13 cellular contexts compared by ENCODE assay signal in genomic region chr5:39138892-39139291, GRCh38.
A peak's percentile ranks its signal among the peaks of the same experiment; 100 is the strongest.
DNase-seq lines count a peak whose midpoint lies in the region; ATAC-seq and TF ChIP-seq lines count a peak whose summit lies in the region.
"Had no signal": no experiment of that assay in that cellular context is flagged by ENCODE, and none has a peak within 500 bp of the region (broad histone marks: within the 10 kb centered on the region; RNA-seq: fewer than 3 reads in every experiment).

No MANE protein-coding gene starts in this region.

- CTCF ChIA-PET in RWPE1 (lab: Yijun Ruan, JAX) = no interaction called here

- peaks cover 23% of the 10 kb centered on the region for H3K4me1 Mint-ChIP-seq in stimulated activated naive CD8-positive, alpha-beta T cell treated with anti-CD3 and anti-CD28 coated beads, Interleukin-15, amount 100 ng/mL, for 72 hours
- H3K4me1 Mint-ChIP-seq: stimulated activated naive B cell treated with anti-CD40 and anti-IgM and Interleukin-4, amounts not matched to agents 10 μg/mL and 1 μg/mL and 100 μg/mL, for 72 hours had no signal

- no peak overlapping the region for H3K4me3 Mint-ChIP-seq in stimulated activated naive CD8-positive, alpha-beta T cell treated with anti-CD3 and anti-CD28 coated beads, Interleukin-15, amount 100 ng/mL, for 72 hours
- H3K4me3 Mint-ChIP-seq: stimulated activated naive B cell treated with anti-CD40 and anti-IgM and Interleukin-4, amounts not matched to agents 10 μg/mL and 1 μg/mL and 100 μg/mL, for 72 hours had no signal

- H3K27me3 Mint-ChIP-seq in stimulated activated naive CD8-positive, alpha-beta T cell treated with anti-CD3 and anti-CD28 coated beads, Interleukin-15, amount 100 ng/mL, for 72 hours = no peaks in the 10 kb centered on the region
- H3K27me3 Mint-ChIP-seq: stimulated activated naive B cell treated with anti-CD40 and anti-IgM and Interleukin-4, amounts not matched to agents 10 μg/mL and 1 μg/mL and 100 μg/mL, for 72 hours had no signal

- no peak overlapping the region for H3K27ac ChIP-seq in RWPE1
- H3K27ac ChIP-seq: C4-2B had no signal

- H3K27ac Mint-ChIP-seq in stimulated activated naive CD8-positive, alpha-beta T cell treated with anti-CD3 and anti-CD28 coated beads, Interleukin-15, amount 100 ng/mL, for 72 hours = no peak overlapping the region
- H3K27ac Mint-ChIP-seq: stimulated activated naive B cell treated with anti-CD40 and anti-IgM and Interleukin-4, amounts not matched to agents 10 μg/mL and 1 μg/mL and 100 μg/mL, for 72 hours had no signal

- TF ChIP-seq CTCF in RWPE1 (conservative IDR thresholded peaks at IDR 0.05; ENCODE audit: low read depth) = no peak
- no peak for TF ChIP-seq CTCF in fibroblast of mammary gland (conservative IDR thresholded peaks at IDR 0.05; ENCODE audit: control insufficient read depth, insufficient read depth, low read depth, low read length)

- DNase-seq in stimulated activated naive CD8-positive, alpha-beta T cell treated with anti-CD3 and anti-CD28 coated beads, Interleukin-15, Interleukin-2, amounts not matched to agents 100 U/mL and 50 U/mL, for 24 hours = no peak
- DNase-seq in stimulated activated naive CD8-positive, alpha-beta T cell treated with anti-CD3 and anti-CD28 coated beads, Interleukin-15, amount 100 ng/mL, for 72 hours = no peak
- peak; percentile 67 for DNase-seq in RWPE1 (ENCODE audit: low spot score)
- DNase-seq in fibroblast of mammary gland (ENCODE audit: low read depth) = peak; percentile 91
- peak; percentile 80 for DNase-seq in stromal cell of bone marrow (ENCODE audit: low read depth)
- DNase-seq in NCI-H1092 (lab: John Stamatoyannopoulos, UW) = no peak
- DNase-seq in DMS79 (lab: John Stamatoyannopoulos, UW) = no peak
- no peak for DNase-seq in activated T-cell treated with anti-CD3 and anti-CD28 coated beads, Interleukin-2, amount 50 U/mL, for 1 hour
- DNase-seq: effector CD8-positive, alpha-beta T cell; NCI-H446 treated with DMSO at 0.1 percent for 48 hours; stimulated activated CD4-positive, alpha-beta T cell treated with anti-CD3 and anti-CD28 coated beads, Interleukin-2, amount 100 ng/mL, for 48 hours; stimulated activated naive B cell treated with anti-CD40 and anti-IgM and Interleukin-4, amounts not matched to agents 10 μg/mL and 1 μg/mL and 100 μg/mL, for 72 hours had no signal

- POLR2A ChIA-PET in RWPE1 (lab: Yijun Ruan, JAX; ENCODE audit: low non-redundant PET) = no interaction called here

- ATAC-seq in stimulated activated naive CD8-positive, alpha-beta T cell treated with anti-CD3 and anti-CD28 coated beads, Interleukin-15, Interleukin-2, amounts not matched to agents 100 U/mL and 50 U/mL, for 24 hours = peak; percentile 69
- ATAC-seq in stimulated activated naive CD8-positive, alpha-beta T cell treated with anti-CD3 and anti-CD28 coated beads, Interleukin-15, amount 100 ng/mL, for 72 hours = no peak
- ATAC-seq: stimulated activated naive B cell treated with anti-CD40 and anti-IgM and Interleukin-4, amounts not matched to agents 10 μg/mL and 1 μg/mL and 100 μg/mL, for 72 hours had no signal

- no peaks in the 10 kb centered on the region for H3K9me3 Mint-ChIP-seq in stimulated activated naive CD8-positive, alpha-beta T cell treated with anti-CD3 and anti-CD28 coated beads, Interleukin-15, amount 100 ng/mL, for 72 hours
- H3K9me3 Mint-ChIP-seq: stimulated activated naive B cell treated with anti-CD40 and anti-IgM and Interleukin-4, amounts not matched to agents 10 μg/mL and 1 μg/mL and 100 μg/mL, for 72 hours had no signal

- H3K4me3 ChIP-seq in fibroblast of mammary gland (ENCODE audit: control insufficient read depth, low read depth, low read length) = no peak overlapping the region

Comparison
In these comparisons a context has a peak if more than half of its experiments do, and no peak if none do; other contexts are left out.
1. DNase-seq: peak in RWPE1 (single experiment), fibroblast of mammary gland (single experiment) and stromal cell of bone marrow (single experiment); none in stimulated activated naive CD8-positive, alpha-beta T cell treated with anti-CD3 and anti-CD28 coated beads, Interleukin-15, Interleukin-2, amounts not matched to agents 100 U/mL and 50 U/mL, for 24 hours (single experiment), stimulated activated naive CD8-positive, alpha-beta T cell treated with anti-CD3 and anti-CD28 coated beads, Interleukin-15, amount 100 ng/mL, for 72 hours (0 of 2), NCI-H1092 (single experiment), DMS79 (single experiment) and activated T-cell treated with anti-CD3 and anti-CD28 coated beads, Interleukin-2, amount 50 U/mL, for 1 hour (single experiment).